Comparison of ENCODE assay signal across 7 cellular contexts in genomic region chr2:44444881-44445280, GRCh38.
"Had no signal": no experiment of that assay in that cellular context is flagged by ENCODE, and none has a peak within 500 bp of the region (broad histone marks: within the 10 kb centered on the region; RNA-seq: fewer than 3 reads in every experiment).

No MANE protein-coding gene starts in this region.

- H3K9ac ChIP-seq: KMS-11 had no signal

- H3K4me3 ChIP-seq: K562 had no signal

- ATAC-seq: K562 had no signal

- FAIRE-seq: HTR-8/SVneo, K562 had no signal

- H3K27ac ChIP-seq: HL-60, KMS-11 had no signal

- H3K4me2 ChIP-seq: KMS-11 had no signal

- DNase-seq: IMR-90, KBM-7, KG1 had no signal
